28 cellular contexts compared by ENCODE assay signal in genomic region chr1:75554870-75555269, GRCh38.
"Had no signal": no experiment of that assay in that cellular context is flagged by ENCODE, and none has a peak within 500 bp of the region (broad histone marks: within the 10 kb centered on the region; RNA-seq: fewer than 3 reads in every experiment).

No MANE protein-coding gene starts in this region.

- H3K79me2 ChIP-seq: hepatocyte had no signal

- H2AFZ ChIP-seq: hepatocyte had no signal

- H3K4me3 ChIP-seq: colonic mucosa, coronary artery, dorsolateral prefrontal cortex, esophagus muscularis mucosa, esophagus squamous epithelium, gastrocnemius medialis, gastroesophageal sphincter, heart left ventricle, heart right ventricle, hepatocyte had no signal

- H3K4me2 ChIP-seq: hepatocyte had no signal

- H3K27ac ChIP-seq: colonic mucosa, coronary artery, dorsolateral prefrontal cortex, epithelial cell of prostate, esophagus muscularis mucosa, esophagus squamous epithelium, foreskin keratinocyte, gastrocnemius medialis, gastroesophageal sphincter, heart left ventricle, heart right ventricle, hepatocyte had no signal

- FAIRE-seq: endometrium, endothelial cell of umbilical vein, frontal cortex had no signal

- ATAC-seq: effector memory CD8-positive, alpha-beta T cell; esophagus mucosa; foreskin keratinocyte; gastrocnemius medialis; gastroesophageal sphincter; heart left ventricle; heart right ventricle had no signal

- H3K4me1 ChIP-seq: colonic mucosa, esophagus muscularis mucosa, esophagus squamous epithelium, foreskin keratinocyte, gastrocnemius medialis, gastroesophageal sphincter, heart left ventricle, heart right ventricle had no signal

- H3K27me3 ChIP-seq: colonic mucosa, dorsolateral prefrontal cortex, esophagus muscularis mucosa, esophagus squamous epithelium, foreskin keratinocyte, gastrocnemius medialis, gastroesophageal sphincter, heart left ventricle, heart right ventricle, hepatocyte had no signal

- H3K36me3 ChIP-seq: colonic mucosa, esophagus muscularis mucosa, esophagus squamous epithelium, gastrocnemius medialis, gastroesophageal sphincter, heart left ventricle, heart right ventricle had no signal

- H3K9me3 ChIP-seq: colonic mucosa, esophagus muscularis mucosa, esophagus squamous epithelium, gastrocnemius medialis, gastroesophageal sphincter, heart right ventricle had no signal

- DNase-seq: colonic mucosa; cortex of kidney; dermis blood vessel endothelial cell; dorsolateral prefrontal cortex; effector CD4-positive, alpha-beta T cell; effector CD8-positive, alpha-beta T cell; effector memory CD4-positive, alpha-beta T cell; effector memory CD8-positive, alpha-beta T cell; endodermal cell; erythroblast; esophagus squamous epithelium; foreskin fibroblast; foreskin keratinocyte; foreskin melanocyte; gastrocnemius medialis; glutamatergic neuron; head of caudate nucleus; heart left ventricle; heart right ventricle had no signal
